In genomic region chr14:102770910-102771543, GRCh38 we compare ENCODE assay signal across 22 cellular contexts.
"Had no signal": no experiment of that assay in that cellular context is flagged by ENCODE, and none has a peak within 500 bp of the region (broad histone marks: within the 10 kb centered on the region; RNA-seq: fewer than 3 reads in every experiment).

No MANE protein-coding gene starts in this region.

- H3K27me3 Mint-ChIP-seq: activated CD4-positive, alpha-beta memory T cell treated with anti-CD3 and anti-CD28 coated beads, Interleukin-2, amount 10 ng/mL, durations not matched to agents 7 days and 5 days; activated CD4-positive, alpha-beta T cell treated with anti-CD3 and anti-CD28 coated beads, Interleukin-2, amount 10 ng/mL, durations not matched to agents 24 days and 14 days had no signal

- FAIRE-seq: bronchial epithelial cell, endometrium, urothelium cell line had no signal

- H3K4me1 ChIP-seq: left ventricle myocardium inferior, prostate gland, suprapubic skin had no signal

- H3K4me3 Mint-ChIP-seq: activated CD4-positive, alpha-beta memory T cell treated with anti-CD3 and anti-CD28 coated beads, Interleukin-2, amount 10 ng/mL, durations not matched to agents 7 days and 5 days; activated CD4-positive, alpha-beta T cell treated with anti-CD3 and anti-CD28 coated beads, Interleukin-2, amount 10 ng/mL, durations not matched to agents 24 days and 14 days; activated naive CD4-positive, alpha-beta T cell treated with anti-CD3 and anti-CD28 coated beads, Interleukin-2, amount 10 ng/mL, durations not matched to agents 7 days and 5 days; activated T-cell treated with anti-CD3 and anti-CD28 coated beads, Interleukin-2, amount 50 U/mL, for 72 hours; nephron; T-helper 17 cell had no signal

- H3K9me3 ChIP-seq: left ventricle myocardium inferior, prostate gland, stomach, suprapubic skin, tibial nerve had no signal

- H3K9me3 Mint-ChIP-seq: activated CD4-positive, alpha-beta memory T cell treated with anti-CD3 and anti-CD28 coated beads, Interleukin-2, amount 10 ng/mL, durations not matched to agents 7 days and 5 days; activated CD4-positive, alpha-beta T cell treated with anti-CD3 and anti-CD28 coated beads, Interleukin-2, amount 10 ng/mL, durations not matched to agents 24 days and 14 days; activated naive CD4-positive, alpha-beta T cell treated with anti-CD3 and anti-CD28 coated beads, Interleukin-2, amount 10 ng/mL, durations not matched to agents 7 days and 5 days; activated T-cell treated with anti-CD3 and anti-CD28 coated beads, Interleukin-2, amount 50 U/mL, for 72 hours; nephron had no signal

- H3K4me3 ChIP-seq: left ventricle myocardium inferior, prostate gland, stomach, suprapubic skin, tibial nerve had no signal

- H3K36me3 ChIP-seq: left ventricle myocardium inferior, prostate gland, stomach, suprapubic skin, tibial nerve had no signal

- DNase-seq: activated CD4-positive, alpha-beta memory T cell treated with anti-CD3 and anti-CD28 coated beads, Interleukin-2, amount 10 ng/mL, durations not matched to agents 7 days and 5 days; activated CD4-positive, alpha-beta T cell treated with anti-CD3 and anti-CD28 coated beads, Interleukin-2, amount 10 ng/mL, durations not matched to agents 24 days and 14 days; activated effector memory CD4-positive, alpha-beta T cell treated with anti-CD3 and anti-CD28 coated beads, Interleukin-2, amount 50 U/mL, for 16 hours; activated naive CD4-positive, alpha-beta T cell treated with anti-CD3 and anti-CD28 coated beads, Interleukin-2, amount 10 ng/mL, durations not matched to agents 7 days and 5 days; activated T-cell treated with anti-CD3 and anti-CD28 coated beads, Interleukin-2, amount 50 U/mL, for 72 hours; amygdala; cortex of kidney; foreskin fibroblast; left ventricle myocardium inferior; mammary epithelial cell; midbrain; occipital lobe; stomach; T-helper 17 cell had no signal

- H3K36me3 Mint-ChIP-seq: activated naive CD4-positive, alpha-beta T cell treated with anti-CD3 and anti-CD28 coated beads, Interleukin-2, amount 10 ng/mL, durations not matched to agents 7 days and 5 days had no signal

- H3K27ac Mint-ChIP-seq: activated CD4-positive, alpha-beta memory T cell treated with anti-CD3 and anti-CD28 coated beads, Interleukin-2, amount 10 ng/mL, durations not matched to agents 7 days and 5 days; activated CD4-positive, alpha-beta T cell treated with anti-CD3 and anti-CD28 coated beads, Interleukin-2, amount 10 ng/mL, durations not matched to agents 24 days and 14 days; activated naive CD4-positive, alpha-beta T cell treated with anti-CD3 and anti-CD28 coated beads, Interleukin-2, amount 10 ng/mL, durations not matched to agents 7 days and 5 days; activated T-cell treated with anti-CD3 and anti-CD28 coated beads, Interleukin-2, amount 50 U/mL, for 72 hours; nephron; T-helper 17 cell had no signal

- H3K27ac ChIP-seq: left ventricle myocardium inferior, prostate gland, stomach, suprapubic skin, tibial nerve had no signal

- H3K27me3 ChIP-seq: stomach, suprapubic skin, tibial nerve had no signal

- ATAC-seq: activated CD4-positive, CD25-positive, alpha-beta regulatory T cell treated with anti-CD3 and anti-CD28 coated beads, Interleukin-2, amount 50 U/mL, for 24 hours; activated T-cell treated with anti-CD3 and anti-CD28 coated beads, Interleukin-2, amount 50 U/mL, for 72 hours; T-helper 17 cell had no signal
